ENCODE assay signal across 1 cellular context in genomic region chr15:65382921-65383320, GRCh38.
TF ChIP-seq lines count a peak whose summit lies in the region.

No MANE protein-coding gene starts in this region.

TF ChIP-seq in HepG2, 621 proteins besides CTCF, POLR2A, EP300 and RAD21:
- TF ChIP-seq ZNF20 (CRISPR knock-in tag; IDR thresholded peaks at IDR 0.05) = no peak
- TF ChIP-seq ZBTB33 (CRISPR knock-in tag; IDR thresholded peaks at IDR 0.05) = peak; percentile 64
- no peak for TF ChIP-seq PHF21A (CRISPR knock-in tag; IDR thresholded peaks at IDR 0.05)
- no peak for TF ChIP-seq SKI (IDR thresholded peaks at IDR 0.05; ENCODE audit: partially characterized antibody)
- TF ChIP-seq ZNF18 (CRISPR knock-in tag; IDR thresholded peaks at IDR 0.05; ENCODE audit: insufficient replicate concordance) = no peak
- TF ChIP-seq NFRKB (IDR thresholded peaks at IDR 0.05) = no peak
